In genomic region chr4:54185380-54185779, GRCh38 we compare ENCODE assay signal across 22 cellular contexts. TPM values are rescaled to one million over a fixed set of nuclear protein-coding genes. Genes with fewer than 3 reads are reported as not detected.
DNase-seq lines count a peak whose midpoint lies in the region; ATAC-seq, FAIRE-seq and TF ChIP-seq lines count a peak whose summit lies in the region.
"Had no signal": no experiment of that assay in that cellular context is flagged by ENCODE, and none has a peak within 500 bp of the region (broad histone marks: within the 10 kb centered on the region; RNA-seq: fewer than 3 reads in every experiment).

No MANE protein-coding gene starts in this region.

- H3K36me3 Mint-ChIP-seq in T-helper 17 cell (ENCODE audit: low read depth) = peaks cover 6% of the 10 kb centered on the region

- peak overlapping the region; percentile 59 for H3K4me3 ChIP-seq in DOHH2 (ENCODE audit: low read length)

- peaks cover 11% of the 10 kb centered on the region for H3F3A ChIP-seq in DOHH2 (ENCODE audit: control insufficient read depth, insufficient read depth)

- H3K4me1 Mint-ChIP-seq in T-helper 17 cell = no peaks in the 10 kb centered on the region

- no peaks in the 10 kb centered on the region for H3K79me2 ChIP-seq in DOHH2 (ENCODE audit: control insufficient read depth, low read length)

- ATAC-seq in GM19452 (IDR thresholded peaks at IDR 0.05; ENCODE audit: unreplicated experiment) (no peak), T-helper 17 cell (no peak)
- ATAC-seq: Panc1 had no signal

- H3K9me3 ChIP-seq in DOHH2 (ENCODE audit: control insufficient read depth, insufficient read depth, low read length) = no peaks in the 10 kb centered on the region
- H3K9me3 ChIP-seq in T-helper 17 cell (ENCODE audit: control insufficient read depth, low read length, poor library complexity, severe bottlenecking) = no peaks in the 10 kb centered on the region
- H3K9me3 ChIP-seq: Caco-2, SK-N-SH had no signal

- DNase-seq in HuH-7 (ENCODE audit: low spot score) (peak; percentile 40), RPMI7951 (ENCODE audit: low read depth) (peak; percentile 29), erythroblast (lab: John Stamatoyannopoulos, UW) (peak; percentile 22 to 30), T-helper 17 cell (no peak), GM12891 (ENCODE audit: insufficient read length, low spot score) (no peak)
- no peak for DNase-seq in activated CD4-positive, CD25-positive, alpha-beta regulatory T cell (lab: John Stamatoyannopoulos, UW)
- DNase-seq: DMS153, EL, MM.1S, NCI-H1105 treated with DMSO at 0.1 percent for 48 hours, NCI-H187 treated with DMSO at 0.1 percent for 48 hours, NCI-H345, NCI-H526, Right ventricle myocardium superior, T-helper 1 cell had no signal

- no peak for FAIRE-seq in GM12891 (lab: Jason Lieb, UNC)
- FAIRE-seq: GM19239 had no signal

- H3K9me2 ChIP-seq in DOHH2 (replicated peaks; ENCODE audit: control insufficient read depth, low read length) = no peaks in the 10 kb centered on the region
- H3K9me2 ChIP-seq: SK-N-SH had no signal

- no peaks in the 10 kb centered on the region for H3K36me3 ChIP-seq in DOHH2 (ENCODE audit: control insufficient read depth, low read length)

- TF ChIP-seq CTCF in DOHH2 (IDR thresholded peaks at IDR 0.05; ENCODE audit: low read depth, low read length, poor library complexity, severe bottlenecking) = peak; percentile 30

- no peak overlapping the region for H3K27ac Mint-ChIP-seq in T-helper 17 cell

- no peak for TF ChIP-seq POLR2A in erythroblast (IDR thresholded peaks at IDR 0.05; ENCODE audit: low read length)
- no peak for TF ChIP-seq POLR2A in GM12891 (IDR thresholded peaks at IDR 0.05; ENCODE audit: low read depth, low read length)

- no peaks in the 10 kb centered on the region for H3K27me3 ChIP-seq in DOHH2 (ENCODE audit: control insufficient read depth, low read length)

- peaks cover 41% of the 10 kb centered on the region for H3K4me1 ChIP-seq in DOHH2 (ENCODE audit: control insufficient read depth, low read length)

- H3K27me3 Mint-ChIP-seq in T-helper 17 cell = peaks cover 13% of the 10 kb centered on the region

- H3K4me3 Mint-ChIP-seq in T-helper 17 cell = no peak overlapping the region

- no peaks in the 10 kb centered on the region for H4K20me1 ChIP-seq in DOHH2 (ENCODE audit: control insufficient read depth, insufficient read depth, low read depth, low read length)

- peak overlapping the region; percentile 93 for H3K27ac ChIP-seq in DOHH2 (ENCODE audit: low read depth, low read length)
- H3K27ac ChIP-seq: KMS-11 had no signal

- H3K4me2 ChIP-seq in DOHH2 (ENCODE audit: low read length) = peak overlapping the region; percentile 71
- H3K4me2 ChIP-seq: KMS-11, SK-N-SH had no signal

TF ChIP-seq in GM12891, 5 proteins besides CTCF, POLR2A, EP300 and RAD21:
- TF ChIP-seq TAF1 (IDR thresholded peaks at IDR 0.05; ENCODE audit: low read depth, low read length) = no peak
- no peak for TF ChIP-seq SPI1 (IDR thresholded peaks at IDR 0.05; ENCODE audit: low read depth, low read length)
- no peak for TF ChIP-seq POLR2AphosphoS5 (IDR thresholded peaks at IDR 0.05; ENCODE audit: low read depth, low read length)
- TF ChIP-seq POU2F2 (IDR thresholded peaks at IDR 0.05; ENCODE audit: low read depth, low read length) = no peak
- no peak for TF ChIP-seq PAX5 (IDR thresholded peaks at IDR 0.05; ENCODE audit: insufficient read depth, low read length, severe bottlenecking)

RNA-seq across cellular contexts. Expression of gene PDGFRA, which starts 43.7 kb away (rescaled TPM):
- 16.9 and 18.0 TPM in 2 replicates for total RNA-seq in RPMI7951 (2014; rRNA removed; shearing (Covaris generic))
- under 1 TPM in 1 of 2 donors, not detected in 1; 0.63 TPM for total RNA-seq in T-helper 17 cell
- polyA plus RNA-seq in GM12891 (2012; ENCODE audit: low read depth, missing spikeins) = 0.27 TPM

Comparison
In these comparisons a context has a peak if more than half of its experiments do, and no peak if none do; other contexts are left out.
1. DNase-seq: peak in HuH-7 (single experiment), RPMI7951 (single experiment) and erythroblast (2 of 2); none in activated CD4-positive, CD25-positive, alpha-beta regulatory T cell (0 of 4), T-helper 17 cell (0 of 3) and GM12891 (single experiment).
2. RNA of gene PDGFRA, which starts 43.7 kb away (total RNA-seq): 16.9 to 18.0 TPM in RPMI7951; 0.63 TPM in T-helper 17 cell; every median in the first group is over 10 times any median in the second.